In the genomic region with DNA sequence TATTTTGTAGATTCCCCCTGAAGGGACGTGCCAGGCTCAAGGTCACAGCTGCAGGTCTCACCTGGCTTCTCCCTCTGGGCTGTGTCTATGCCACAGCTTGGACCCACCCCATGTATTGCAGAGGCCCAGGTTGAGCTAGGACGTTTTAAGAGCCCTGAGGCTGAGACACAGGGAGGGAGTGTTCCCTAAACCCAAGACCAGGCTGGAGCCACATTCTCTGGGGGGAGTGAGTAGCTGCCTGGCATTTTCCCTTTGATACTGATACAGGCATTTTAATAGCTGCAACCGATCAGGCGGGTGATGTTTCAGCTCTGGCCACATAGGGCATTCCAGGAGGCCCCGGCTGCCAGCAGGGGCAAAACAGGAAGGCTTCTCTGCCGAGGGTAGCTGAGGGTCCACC, we compare ENCODE assay signal across 15 cellular contexts. TPM values are rescaled to one million over a fixed set of nuclear protein-coding genes. Genes with fewer than 3 reads are reported as not detected.
A peak's percentile ranks its signal among the peaks of the same experiment; 100 is the strongest.
DNase-seq lines count a peak whose midpoint lies in the region; ATAC-seq and TF ChIP-seq lines count a peak whose summit lies in the region.
"Had no signal": no experiment of that assay in that cellular context is flagged by ENCODE, and none has a peak within 500 bp of the region (broad histone marks: within the 10 kb centered on the region; RNA-seq: fewer than 3 reads in every experiment).

No MANE protein-coding gene starts in this region.

- peak overlapping the region; percentile 63 for H2AK9ac ChIP-seq in IMR-90 (replicated peaks; ENCODE audit: low read depth, low read length, poor library complexity)

- ATAC-seq in IMR-90 (ENCODE audit: low read depth) (no peak), body of pancreas (peak; percentile 41)
- ATAC-seq: GM23338 had no signal

- no peak overlapping the region for H3K9ac ChIP-seq in IMR-90 (ENCODE audit: low read depth, low read length)

- no peak overlapping the region for H3K56ac ChIP-seq in IMR-90 (ENCODE audit: extremely low read depth, insufficient read depth, low read length)

- 80% methylated on average over 4 of the region's 6 CpGs; no CpG with 5 or more reads in 1 of the 2 experiments for WGBS in IMR-90 (ENCODE audit: extremely low coverage in 2 of 2, insufficient read length in 1 of 2), 2 experiments
- 50 to 75% methylated on average over 4 to 6 of the region's 6 CpGs for WGBS in body of pancreas, 2 donors

- H3K27ac ChIP-seq in IMR-90 (ENCODE audit: insufficient read depth, low read length) (no peak overlapping the region), body of pancreas (peak overlapping the region in 3 of 4 donors; percentile 8 to 42 (median 12)), neutrophil (peak overlapping the region; percentile 87)

- dilution Hi-C loops in IMR-90 (cut with HindIII; ENCODE audit: low sequenced_read_pairs, unreplicated experiment), result no loop called here

- intact Hi-C loops in IMR-90 (cut with micrococcal nuclease), result no loop called here
- intact Hi-C loops in body of pancreas (cut with DNase I), result no loop called here

- no peak overlapping the region for H2BK120ac ChIP-seq in IMR-90 (ENCODE audit: low read depth, low read length)

- H4K91ac ChIP-seq in IMR-90 (ENCODE audit: insufficient read depth, low read depth, low read length), result no peak overlapping the region

- H3K27me3 ChIP-seq in IMR-90 (ENCODE audit: control insufficient read depth, insufficient read depth, low read length), result no peaks in the 10 kb centered on the region
- no peaks in the 10 kb centered on the region for H3K27me3 ChIP-seq in body of pancreas
- H3K27me3 ChIP-seq in neutrophil, result no peaks in the 10 kb centered on the region

- peaks cover 47 to 100% of the 10 kb centered on the region in 2 experiments for H3K79me1 ChIP-seq in IMR-90 (ENCODE audit: low read depth in 1 of 2, low read length in 2 of 2)

- H2BK15ac ChIP-seq in IMR-90 (ENCODE audit: low read depth, low read length), result no peak overlapping the region; the same call in 2 of the 3 replicates

- TF ChIP-seq CTCF in IMR-90 (conservative IDR thresholded peaks at IDR 0.05; ENCODE audit: low read depth, low read length), result no peak
- TF ChIP-seq CTCF in body of pancreas (IDR thresholded peaks at IDR 0.05), result no peak
- TF ChIP-seq CTCF in neutrophil (IDR thresholded peaks at IDR 0.05), result no peak

- H3K4me3 ChIP-seq in IMR-90 (ENCODE audit: insufficient read depth, low read depth, low read length) (no peak overlapping the region), body of pancreas (no peak overlapping the region), neutrophil (ENCODE audit: low read depth in 1 of 2, low read length in 1 of 2) (no peak overlapping the region)
- H3K4me3 ChIP-seq: GM23338, HAP-1 had no signal

- no peak overlapping the region for H2BK5ac ChIP-seq in IMR-90 (ENCODE audit: low read depth, low read length, poor library complexity, severe bottlenecking)

- H3K36me3 ChIP-seq in IMR-90 (ENCODE audit: control insufficient read depth, insufficient read depth, low read length) (no peaks in the 10 kb centered on the region), body of pancreas (replicated peaks in 1 of 2; ENCODE audit: insufficient read depth in 1 of 2, low read depth in 2 of 2) (no peaks in the 10 kb centered on the region), neutrophil (no peaks in the 10 kb centered on the region)
- H3K36me3 ChIP-seq: HAP-1 had no signal

- H3K9me3 ChIP-seq in IMR-90 (ENCODE audit: control insufficient read depth, insufficient read depth, low read length) (no peaks in the 10 kb centered on the region; the same call in 1 of the 2 replicates), body of pancreas (no peaks in the 10 kb centered on the region), neutrophil (no peaks in the 10 kb centered on the region)
- H3K9me3 ChIP-seq: HAP-1 had no signal

- H2AFZ ChIP-seq in IMR-90 (replicated peaks; ENCODE audit: low read length, poor library complexity), result no peak overlapping the region
- H2AFZ ChIP-seq: GM23338 had no signal

- no peak overlapping the region for H3K23ac ChIP-seq in IMR-90 (ENCODE audit: low read depth, low read length)

- CTCF ChIA-PET in IMR-90 (lab: Yijun Ruan, JAX), result no interaction called here

- H3K14ac ChIP-seq in IMR-90 (replicated peaks; ENCODE audit: low read depth, low read length), result no peak overlapping the region

- no TSS peak for BruUV-seq in IMR-90 (replicated peaks; lab: Mats Ljungman, UMichigan)

- H2BK20ac ChIP-seq in IMR-90 (ENCODE audit: low read depth, low read length), result no peak overlapping the region

- no peaks in the 10 kb centered on the region for H4K20me1 ChIP-seq in IMR-90 (ENCODE audit: insufficient read depth, low read length)

- H4K8ac ChIP-seq in IMR-90 (ENCODE audit: low read depth in 2 of 2, low read length in 2 of 2), result no peak overlapping the region

- DNase-seq in IMR-90 (no peak), body of pancreas (peak in 1 of 4 donors; percentile 13), kidney tubule cell (ENCODE audit: low spot score) (no peak), glomerular visceral epithelial cell (ENCODE audit: extremely low spot score) (no peak), activated gamma-delta T cell treated with Interleukin-2 at 50 U/mL for 16 hours (no peak)
- DNase-seq: C1 segment of cervical spinal cord; Calu3; CD4-positive, alpha-beta memory T cell; COR-L47; DMS79 treated with DMSO at 0.1 percent for 48 hours; GF-D8; HFFc6 had no signal

- no peak overlapping the region for H3K18ac ChIP-seq in IMR-90 (ENCODE audit: low read depth, low read length)

- TF ChIP-seq RAD21 in IMR-90 (IDR thresholded peaks at IDR 0.05; ENCODE audit: low read length), result no peak

- in situ Hi-C loops in IMR-90 (cut with MboI; ENCODE audit: low sequenced_read_pairs), result no loop called here

- H3K4ac ChIP-seq in IMR-90 (ENCODE audit: low read depth, low read length), result peak overlapping the region; percentile 22

- H3K4me2 ChIP-seq in IMR-90 (ENCODE audit: low read depth, low read length), result no peak overlapping the region
- H3K4me2 ChIP-seq: GM23338 had no signal

- no peak for TF ChIP-seq POLR2A in IMR-90 (IDR thresholded peaks at IDR 0.05; ENCODE audit: low read depth, low read length)
- TF ChIP-seq POLR2A in body of pancreas (IDR thresholded peaks at IDR 0.05), result no peak

- H3K4me1 ChIP-seq in IMR-90 (ENCODE audit: control insufficient read depth, insufficient read depth, low read length) (peaks cover 28% of the 10 kb centered on the region), body of pancreas (peaks cover 12% of the 10 kb centered on the region), neutrophil (ENCODE audit: control insufficient read depth in 1 of 2, insufficient read depth in 1 of 2, low read depth in 1 of 2, low read length in 1 of 2) (peaks cover 27 to 40% of the 10 kb centered on the region in 2 experiments)
- H3K4me1 ChIP-seq: HAP-1 had no signal

- POLR2A ChIA-PET in IMR-90 (lab: Charles Lee; ENCODE audit: unreplicated experiment), result no interaction called here

- H4K5ac ChIP-seq in IMR-90 (ENCODE audit: low read depth, low read length), result no peak overlapping the region

- H2AK5ac ChIP-seq in IMR-90 (ENCODE audit: low read depth, low read length), result peak overlapping the region; percentile 61; the same call in 1 of the 2 replicates

- peaks cover 25% of the 10 kb centered on the region for H3K9me1 ChIP-seq in IMR-90 (ENCODE audit: insufficient read depth, low read length)

TF ChIP-seq in IMR-90, 13 proteins besides CTCF, POLR2A, EP300 and RAD21:
- TF ChIP-seq FOS (IDR thresholded peaks at IDR 0.05; ENCODE audit: low read depth, low read length) (no peak), NFE2L2 (IDR thresholded peaks at IDR 0.05; ENCODE audit: low read depth, low read length) (no peak), SMC3 (IDR thresholded peaks at IDR 0.05; ENCODE audit: low read depth, low read length) (no peak), CEBPB (IDR thresholded peaks at IDR 0.05; ENCODE audit: low read depth, low read length) (no peak), MXI1 (IDR thresholded peaks at IDR 0.05; ENCODE audit: borderline replicate concordance, low read depth, low read length) (no peak), MAZ (IDR thresholded peaks at IDR 0.05; ENCODE audit: borderline replicate concordance, low read depth, low read length) (no peak), CHD1 (IDR thresholded peaks at IDR 0.05; ENCODE audit: low read depth, low read length) (no peak), MAFK (IDR thresholded peaks at IDR 0.05; ENCODE audit: low read depth, low read length) (no peak), RFX5 (IDR thresholded peaks at IDR 0.05; ENCODE audit: low read depth, low read length) (no peak), RCOR1 (IDR thresholded peaks at IDR 0.05; ENCODE audit: insufficient replicate concordance, low read length) (no peak), BHLHE40 (IDR thresholded peaks at IDR 0.05; ENCODE audit: low read depth, low read length) (no peak)
- TF ChIP-seq, protein P1, sequence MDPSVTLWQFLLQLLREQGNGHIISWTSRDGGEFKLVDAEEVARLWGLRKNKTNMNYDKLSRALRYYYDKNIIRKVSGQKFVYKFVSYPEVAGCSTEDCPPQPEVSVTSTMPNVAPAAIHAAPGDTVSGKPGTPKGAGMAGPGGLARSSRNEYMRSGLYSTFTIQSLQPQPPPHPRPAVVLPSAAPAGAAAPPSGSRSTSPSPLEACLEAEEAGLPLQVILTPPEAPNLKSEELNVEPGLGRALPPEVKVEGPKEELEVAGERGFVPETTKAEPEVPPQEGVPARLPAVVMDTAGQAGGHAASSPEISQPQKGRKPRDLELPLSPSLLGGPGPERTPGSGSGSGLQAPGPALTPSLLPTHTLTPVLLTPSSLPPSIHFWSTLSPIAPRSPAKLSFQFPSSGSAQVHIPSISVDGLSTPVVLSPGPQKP (IDR thresholded peaks at IDR 0.05; ENCODE audit: borderline replicate concordance, low read depth, low read length), result no peak
- TF ChIP-seq, protein P2, sequence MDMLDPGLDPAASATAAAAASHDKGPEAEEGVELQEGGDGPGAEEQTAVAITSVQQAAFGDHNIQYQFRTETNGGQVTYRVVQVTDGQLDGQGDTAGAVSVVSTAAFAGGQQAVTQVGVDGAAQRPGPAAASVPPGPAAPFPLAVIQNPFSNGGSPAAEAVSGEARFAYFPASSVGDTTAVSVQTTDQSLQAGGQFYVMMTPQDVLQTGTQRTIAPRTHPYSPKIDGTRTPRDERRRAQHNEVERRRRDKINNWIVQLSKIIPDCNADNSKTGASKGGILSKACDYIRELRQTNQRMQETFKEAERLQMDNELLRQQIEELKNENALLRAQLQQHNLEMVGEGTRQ (IDR thresholded peaks at IDR 0.05; ENCODE audit: low read depth, low read length), result no peak

RNA-seq across cellular contexts. Expression of a gene that starts 13.4 kb away (rescaled TPM):
- total RNA-seq in IMR-90 (2012; rRNA removed), result 10.8 and 12.2 TPM in 2 replicates
- 31.3 and 32.0 TPM in 2 replicates for polyA plus RNA-seq in IMR-90 (2012; rRNA removed)
- 19.3 and 25.7 TPM in 2 replicates for polyA plus RNA-seq in IMR-90 (2012; cell fraction: cytosol; rRNA removed)
- polyA plus RNA-seq in IMR-90 (2012; cell fraction: nucleus; rRNA removed; ENCODE audit: low replicate concordance), result 64.7 and 77.6 TPM in 2 replicates
- 1 to 10 TPM in 1 of 2 donors, not detected in 1; 2.3 TPM for total RNA-seq in body of pancreas
- total RNA-seq: CD4-positive, alpha-beta memory T cell had no signal
- polyA plus RNA-seq: CD4-positive, alpha-beta memory T cell had no signal
